Comparison of ENCODE assay signal across 14 cellular contexts in the genomic region with DNA sequence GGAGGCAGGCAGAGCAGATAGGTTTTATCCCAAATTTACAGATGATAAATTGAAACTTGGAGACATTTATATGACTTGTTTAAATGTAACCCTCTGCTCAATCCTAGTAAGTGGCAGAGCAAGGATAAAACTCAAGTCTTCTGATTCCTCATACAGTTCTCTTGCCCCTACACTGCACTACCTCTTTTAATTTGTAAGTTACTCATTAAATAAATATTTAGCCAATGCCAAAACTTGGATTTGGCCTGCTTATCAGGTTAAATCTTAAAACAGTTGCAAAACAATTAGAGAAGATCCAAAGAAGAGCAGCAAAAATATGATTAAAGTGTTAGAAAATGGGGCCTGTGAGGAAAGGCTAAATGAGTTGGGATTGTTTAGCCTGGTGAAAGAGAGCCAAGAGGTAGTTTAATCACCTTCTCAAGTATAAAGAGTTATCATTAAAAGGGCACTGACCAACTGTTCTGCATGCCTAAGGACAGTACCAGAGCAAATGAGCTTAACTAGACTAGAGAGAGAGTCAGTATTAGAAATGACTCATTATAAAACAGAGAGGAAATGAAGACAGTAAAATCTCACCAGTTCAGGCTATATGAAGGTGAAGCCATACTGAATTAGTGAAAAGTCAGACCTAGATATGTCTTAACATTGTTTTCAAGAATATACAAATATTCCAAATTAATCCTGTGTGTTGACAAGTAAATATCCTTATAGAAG.
DNase-seq lines count a peak whose midpoint lies in the region; ATAC-seq and TF ChIP-seq lines count a peak whose summit lies in the region.
"Had no signal": no experiment of that assay in that cellular context is flagged by ENCODE, and none has a peak within 500 bp of the region (broad histone marks: within the 10 kb centered on the region; RNA-seq: fewer than 3 reads in every experiment).

No MANE protein-coding gene starts in this region.

- H3K27me3 ChIP-seq in heart right ventricle (no peaks in the 10 kb centered on the region), gastrocnemius medialis (no peaks in the 10 kb centered on the region)
- H3K27me3 ChIP-seq: cardiac muscle cell, sigmoid colon, transverse colon had no signal

- in situ Hi-C loops in gastrocnemius medialis (cut with MboI; ENCODE audit: low sequenced_read_pairs in 4 of 4) = no loop called here

- intact Hi-C loops in heart right ventricle (cut with DNase I) (no loop called here), gastrocnemius medialis (cut with DNase I; ENCODE audit: low total_unique reads) (no loop called here)

- no peak for TF ChIP-seq POLR2A in gastrocnemius medialis (IDR thresholded peaks at IDR 0.05)

- DNase-seq in M059J (ENCODE audit: low read depth) = peak; percentile 71
- no peak for DNase-seq in heart right ventricle
- DNase-seq in stimulated activated naive CD4-positive, alpha-beta T cell treated with Interleukin-2 at 50 U/mL for 16 hours (lab: John Stamatoyannopoulos, UW) = no peak
- DNase-seq in NCI-H69 (lab: John Stamatoyannopoulos, UW) = no peak
- no peak for DNase-seq in gastrocnemius medialis
- DNase-seq: CD4-positive, CD25-positive, alpha-beta regulatory T cell; NCI-H510A; SHP77 treated with DMSO at 0.1 percent for 48 hours; sigmoid colon; transverse colon had no signal

- no peak for TF ChIP-seq CTCF in heart right ventricle (IDR thresholded peaks at IDR 0.05)
- TF ChIP-seq CTCF in gastrocnemius medialis (IDR thresholded peaks at IDR 0.05 in 4 of 5, conservative IDR thresholded peaks at IDR 0.05 in 1 of 5) = no peak

- no peaks in the 10 kb centered on the region for H3K36me3 ChIP-seq in heart right ventricle
- no peaks in the 10 kb centered on the region for H3K36me3 ChIP-seq in gastrocnemius medialis
- H3K36me3 ChIP-seq: cardiac muscle cell, sigmoid colon, transverse colon had no signal

- ATAC-seq in GM18508 (IDR thresholded peaks at IDR 0.05; ENCODE audit: insufficient read depth, unreplicated experiment) (peak; percentile 88), GM21367 (IDR thresholded peaks at IDR 0.05; ENCODE audit: unreplicated experiment) (peak; percentile 64), HG02943 (IDR thresholded peaks at IDR 0.05; ENCODE audit: low read depth, unreplicated experiment) (peak; percentile 62), heart right ventricle (no peak), gastrocnemius medialis (no peak)

- H3K4me1 ChIP-seq in heart right ventricle (no peaks in the 10 kb centered on the region), gastrocnemius medialis (no peaks in the 10 kb centered on the region)
- H3K4me1 ChIP-seq: sigmoid colon, transverse colon had no signal

- no peak overlapping the region for H3K4me3 ChIP-seq in heart right ventricle
- no peak overlapping the region for H3K4me3 ChIP-seq in gastrocnemius medialis
- H3K4me3 ChIP-seq: cardiac muscle cell, sigmoid colon, transverse colon had no signal

- H3K9me3 ChIP-seq in heart right ventricle (no peaks in the 10 kb centered on the region), gastrocnemius medialis (no peaks in the 10 kb centered on the region)
- H3K9me3 ChIP-seq: sigmoid colon, transverse colon had no signal

- H3K27ac ChIP-seq in heart right ventricle (no peak overlapping the region), gastrocnemius medialis (no peak overlapping the region)
- H3K27ac ChIP-seq: cardiac muscle cell, sigmoid colon, transverse colon had no signal

Comparison
In these comparisons a context has a peak if more than half of its experiments do, and no peak if none do; other contexts are left out.
1. ATAC-seq: peak in GM18508 (single experiment), GM21367 (single experiment) and HG02943 (single experiment); none in heart right ventricle (0 of 8) and gastrocnemius medialis (0 of 2).